25 cellular contexts compared by ENCODE assay signal in the genomic region with DNA sequence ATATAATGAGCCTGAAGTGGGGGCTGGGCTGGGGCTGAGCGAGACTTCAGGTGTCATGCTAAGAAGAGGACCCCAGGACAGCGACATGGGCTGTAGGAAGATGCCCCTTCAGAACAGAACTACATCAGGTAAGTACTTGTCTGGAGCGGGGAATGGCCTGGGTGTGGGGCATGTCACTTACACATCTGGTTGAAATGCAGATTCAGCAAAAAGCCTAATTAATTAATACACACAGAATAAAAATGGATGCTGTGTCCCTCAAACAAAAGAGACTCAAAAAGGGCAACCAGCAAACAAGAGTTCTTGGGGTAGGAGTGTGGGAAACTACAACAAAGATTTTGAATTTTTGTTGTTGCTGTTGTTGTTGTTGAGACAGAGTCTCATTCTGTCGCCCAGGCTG. TPM values are rescaled to one million over a fixed set of nuclear protein-coding genes. Genes with fewer than 3 reads are reported as not detected.
"Had no signal": no experiment of that assay in that cellular context is flagged by ENCODE, and none has a peak within 500 bp of the region (broad histone marks: within the 10 kb centered on the region; RNA-seq: fewer than 3 reads in every experiment).

No MANE protein-coding gene starts in this region.

- H3K27me3 Mint-ChIP-seq: activated T-cell treated with anti-CD3 and anti-CD28 coated beads, Interleukin-2, amount 50 U/mL, for 24 hours; progenitor cell of endocrine pancreas had no signal

- DNase-seq: activated B cell treated with CpG ODN at 0.5 μM for 24 hours; activated effector memory CD4-positive, alpha-beta T cell treated with anti-CD3 and anti-CD28 coated beads, Interleukin-2, amount 50 U/mL, for 16 hours; activated T-cell treated with anti-CD3 and anti-CD28 coated beads, Interleukin-2, amount 50 U/mL, for 24 hours; amniotic stem cell; dermis blood vessel endothelial cell; effector memory CD4-positive, alpha-beta T cell; heart left ventricle; left lung; midbrain; nephron progenitor cell; occipital lobe; stimulated activated CD4-positive, alpha-beta T cell treated with anti-CD3 and anti-CD28 coated beads, Interleukin-12 subunit alpha, Interleukin-12 subunit beta, amount 100 ng/mL, for 4 hours; stimulated activated CD4-positive, alpha-beta T cell treated with anti-CD3 and anti-CD28 coated beads, Interleukin-1b, Interleukin-23, amount 100 ng/mL, for 48 hours; stimulated activated CD8-positive, alpha-beta memory T cell treated with anti-CD3 and anti-CD28 coated beads, Interleukin-4, amount 100 ng/mL, for 48 hours; stimulated activated naive CD4-positive, alpha-beta T cell treated with Interleukin-2 at 50 U/mL for 16 hours had no signal

- H3K36me3 Mint-ChIP-seq: activated naive CD4-positive, alpha-beta T cell treated with anti-CD3 and anti-CD28 coated beads, Interleukin-2, amount 50 U/mL, for 72 hours had no signal

- H3K36me3 ChIP-seq: cardiac muscle cell, esophagus muscularis mucosa, gastroesophageal sphincter, heart left ventricle, left lung, tibial nerve, vagina had no signal

- H3K4me3 Mint-ChIP-seq: nephron progenitor cell had no signal

- H3K4me1 ChIP-seq: esophagus muscularis mucosa, gastroesophageal sphincter, vagina had no signal

- H3K4me3 ChIP-seq: cardiac muscle cell, esophagus muscularis mucosa, gastroesophageal sphincter, left lung, vagina had no signal

- H3K9me3 ChIP-seq: left lung, vagina had no signal

- H3K9me3 Mint-ChIP-seq: activated naive CD4-positive, alpha-beta T cell treated with anti-CD3 and anti-CD28 coated beads, Interleukin-2, amount 50 U/mL, for 72 hours; activated T-cell treated with anti-CD3 and anti-CD28 coated beads, Interleukin-2, amount 50 U/mL, for 24 hours; nephron progenitor cell had no signal

- ATAC-seq: gastroesophageal sphincter, heart left ventricle, left lung, SK-N-SH treated with all-trans-retinoic acid at 6 μM for 48 hours had no signal

- H3K27me3 ChIP-seq: cardiac muscle cell, esophagus muscularis mucosa, gastroesophageal sphincter, heart left ventricle, left lung, tibial nerve, vagina had no signal

- H3K27ac Mint-ChIP-seq: nephron progenitor cell, progenitor cell of endocrine pancreas had no signal

- H3K27ac ChIP-seq: cardiac muscle cell, esophagus muscularis mucosa, gastroesophageal sphincter, heart left ventricle, left lung, tibial nerve, vagina had no signal

RNA-seq across cellular contexts. Expression of gene CMTM2, which starts 11.8 kb away (rescaled TPM):
- total RNA-seq: activated B cell treated with CpG ODN at 0.5 μM for 24 hours, cardiac muscle cell, endothelial cell of umbilical vein, gastroesophageal sphincter, lung microvascular endothelial cell, occipital lobe, progenitor cell of endocrine pancreas, tibial nerve, vagina had no signal

RNA-seq across cellular contexts. Expression of gene CMTM1, which starts 24.8 kb away (rescaled TPM):
- total RNA-seq: vagina had no signal
